ENCODE assay signal across 2 cellular contexts in the genomic region with DNA sequence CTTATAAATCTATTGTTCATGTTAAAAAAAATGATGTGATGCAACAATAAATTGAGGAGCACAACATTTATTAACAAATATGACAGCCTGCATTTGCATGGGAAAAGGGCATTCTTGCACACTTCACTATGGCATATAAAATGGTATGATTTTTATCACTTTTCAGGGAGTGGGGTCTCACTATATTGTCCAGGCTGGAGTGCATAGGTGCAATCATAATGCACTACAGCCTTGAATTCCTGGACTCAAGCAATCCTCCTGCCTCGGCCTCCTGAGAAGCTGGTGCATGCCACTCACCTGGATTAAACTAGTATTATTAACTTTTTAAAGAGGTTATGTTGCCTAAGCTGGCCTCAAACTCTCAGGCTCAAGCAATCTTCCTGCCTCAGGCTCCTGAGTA.
A peak's percentile ranks its signal among the peaks of the same experiment; 100 is the strongest.
TF ChIP-seq lines count a peak whose summit lies in the region.

No MANE protein-coding gene starts in this region.

TF ChIP-seq in HEK293, 187 proteins besides CTCF, POLR2A, EP300 and RAD21:
- TF ChIP-seq ZNF121 (tag by site-specific recombination; IDR thresholded peaks at IDR 0.05) (peak; percentile 89), ZBTB7A (tag by site-specific recombination; IDR thresholded peaks at IDR 0.05; ENCODE audit: low read depth) (no peak)

TF ChIP-seq in K562, 482 proteins besides CTCF, POLR2A, EP300 and RAD21:
- peak; percentile 95 for TF ChIP-seq ZNF121 (CRISPR knock-in tag; conservative IDR thresholded peaks at IDR 0.05)
- TF ChIP-seq ZNF696 (CRISPR knock-in tag; conservative IDR thresholded peaks at IDR 0.05), result no peak
- no peak for TF ChIP-seq YBX1 (IDR thresholded peaks at IDR 0.05)
- no peak for TF ChIP-seq ATF7 (IDR thresholded peaks at IDR 0.05)
- no peak for TF ChIP-seq CEBPG (CRISPR knock-in tag; IDR thresholded peaks at IDR 0.05)
- peak; percentile 37 to 45; a peak in 3 of 4 replicates for TF ChIP-seq CEBPG (tag; conservative IDR thresholded peaks at IDR 0.05 in 1 of 2, IDR thresholded peaks at IDR 0.05 in 1 of 2)
- 0 out of 2 replicates have a peak, but pooled peaks have one; percentile 24 for TF ChIP-seq FOXK1 (CRISPR knock-in tag; IDR thresholded peaks at IDR 0.05; ENCODE audit: borderline replicate concordance)
- no peak for TF ChIP-seq MYC (IDR thresholded peaks at IDR 0.05; ENCODE audit: low read depth, low read length)
- TF ChIP-seq MYC (CRISPR knock-in tag; IDR thresholded peaks at IDR 0.05; ENCODE audit: borderline replicate concordance, low read depth), result no peak
- TF ChIP-seq CEBPB (tag; IDR thresholded peaks at IDR 0.05), result 0 out of 2 replicates have a peak, but pooled peaks have one; percentile 16
- TF ChIP-seq RBM25 (IDR thresholded peaks at IDR 0.05; ENCODE audit: low read depth, low read length, severe bottlenecking), result peak; percentile 67
